In the genomic region with DNA sequence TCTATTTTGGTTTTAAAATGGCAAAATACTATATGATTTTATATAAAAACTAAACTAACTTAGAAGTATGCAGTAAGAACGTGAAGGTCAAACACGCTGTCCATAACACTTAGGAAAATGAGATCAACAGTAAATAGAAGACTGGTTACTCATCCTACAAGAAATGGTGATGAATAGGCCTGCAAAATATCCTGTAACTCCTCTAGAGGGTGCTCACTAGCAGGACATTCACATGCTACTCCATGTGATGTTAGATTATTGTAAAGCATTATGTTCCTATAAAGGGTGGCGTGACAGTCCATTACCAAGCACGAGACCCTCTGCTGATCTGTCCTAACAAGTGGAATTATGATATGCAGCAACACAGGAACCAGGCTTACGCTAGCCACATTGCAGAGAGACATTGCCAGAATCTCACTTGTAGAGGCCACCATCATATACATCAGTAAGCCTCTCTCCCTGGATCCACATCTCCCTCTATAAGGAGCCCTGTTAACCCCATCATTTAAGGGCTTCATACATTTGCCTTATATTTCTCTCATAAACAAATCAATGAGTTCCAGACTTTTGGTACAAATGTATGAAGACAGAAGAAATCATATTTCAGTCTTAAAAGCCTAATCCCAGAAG, we compare ENCODE assay signal across 8 cellular contexts. TPM values are rescaled to one million over a fixed set of nuclear protein-coding genes. Genes with fewer than 3 reads are reported as not detected.
DNase-seq lines count a peak whose midpoint lies in the region; ATAC-seq, FAIRE-seq and TF ChIP-seq lines count a peak whose summit lies in the region.

No MANE protein-coding gene starts in this region.

- H3K27me3 Mint-ChIP-seq in activated CD8-positive, alpha-beta memory T cell treated with anti-CD3 and anti-CD28 coated beads, Interleukin-2, amount 10 ng/mL, durations not matched to agents 7 days and 5 days = peaks cover 20% of the 10 kb centered on the region
- H3K27me3 Mint-ChIP-seq in brain = peaks cover 40% of the 10 kb centered on the region

- no peak overlapping the region for H3K4me3 Mint-ChIP-seq in activated CD8-positive, alpha-beta memory T cell treated with anti-CD3 and anti-CD28 coated beads, Interleukin-2, amount 10 ng/mL, durations not matched to agents 7 days and 5 days
- no peak overlapping the region for H3K4me3 Mint-ChIP-seq in brain

- no peak overlapping the region for H3K4me3 ChIP-seq in HL-60 (replicated peaks; ENCODE audit: insufficient read depth, low read length)
- no peak overlapping the region for H3K4me3 ChIP-seq in NT2/D1 (ENCODE audit: insufficient read length, low read depth)
- no peak overlapping the region for H3K4me3 ChIP-seq in keratinocyte (ENCODE audit: control insufficient read depth in 2 of 3, extremely low read depth in 1 of 3, insufficient read depth in 2 of 3, low read depth in 1 of 3, low read length in 3 of 3)
- no peak overlapping the region for H3K4me3 ChIP-seq in thoracic aorta

- H3K4me2 ChIP-seq in keratinocyte (ENCODE audit: control insufficient read depth, extremely low read depth, insufficient read depth, low read depth, low read length) = no peak overlapping the region

- CTCF ChIA-PET in activated CD8-positive, alpha-beta memory T cell treated with anti-CD3 and anti-CD28 coated beads, Interleukin-2, amount 10 ng/mL, durations not matched to agents 7 days and 5 days (lab: Charles Lee) = interaction anchor here (0.7 to 2.8 kb wide), 3 partner anchors 57 to 60 kb away, joined by 3 to 13 read pairs (median 8); no protein-coding TSS in a partner anchor

- H3K27ac Mint-ChIP-seq in activated CD8-positive, alpha-beta memory T cell treated with anti-CD3 and anti-CD28 coated beads, Interleukin-2, amount 10 ng/mL, durations not matched to agents 7 days and 5 days = no peak overlapping the region
- peak overlapping the region in 1 of 5 experiments; percentile 35 for H3K27ac Mint-ChIP-seq in brain

- H4K20me1 ChIP-seq in keratinocyte (ENCODE audit: control insufficient read depth, extremely low read depth, insufficient read depth, low read length) = no peaks in the 10 kb centered on the region

- dilution Hi-C loops in keratinocyte (cut with MboI; ENCODE audit: extremely low pct_ligation_motif_present, low sequenced_read_pairs) = no loop called here

- no peaks in the 10 kb centered on the region for H3K9me1 ChIP-seq in keratinocyte (ENCODE audit: control insufficient read depth, extremely low read depth, insufficient read depth, low read length)

- H3K4me1 Mint-ChIP-seq in activated CD8-positive, alpha-beta memory T cell treated with anti-CD3 and anti-CD28 coated beads, Interleukin-2, amount 10 ng/mL, durations not matched to agents 7 days and 5 days = no peaks in the 10 kb centered on the region
- H3K4me1 Mint-ChIP-seq in brain = peaks cover 8% of the 10 kb centered on the region

- no peaks in the 10 kb centered on the region for H3K9me3 Mint-ChIP-seq in activated CD8-positive, alpha-beta memory T cell treated with anti-CD3 and anti-CD28 coated beads, Interleukin-2, amount 10 ng/mL, durations not matched to agents 7 days and 5 days (ENCODE audit: low read depth)
- peaks cover 0 to 4% (median 0%) of the 10 kb centered on the region in 5 experiments for H3K9me3 Mint-ChIP-seq in brain

- ATAC-seq in activated CD8-positive, alpha-beta memory T cell treated with anti-CD3 and anti-CD28 coated beads, Interleukin-2, amount 10 ng/mL, durations not matched to agents 7 days and 5 days = peak; percentile 80
- ATAC-seq in thoracic aorta (ENCODE audit: insufficient number of reproducible peaks, low FRiP score, low read depth) = no peak
- ATAC-seq in HG03520 (IDR thresholded peaks at IDR 0.05; ENCODE audit: unreplicated experiment) = no peak

- H3K4me1 ChIP-seq in NT2/D1 (ENCODE audit: insufficient read depth, insufficient read length) (no peaks in the 10 kb centered on the region), keratinocyte (ENCODE audit: control insufficient read depth, extremely low read depth, insufficient read depth, low read length) (no peaks in the 10 kb centered on the region), thoracic aorta (ENCODE audit: control insufficient read depth in 1 of 2, low read depth in 2 of 2) (no peaks in the 10 kb centered on the region)

- H2AFZ ChIP-seq in keratinocyte (ENCODE audit: control insufficient read depth, low read length) = no peak overlapping the region

- peak; percentile 39 for FAIRE-seq in keratinocyte (lab: Jason Lieb, UNC)

- no peak for DNase-seq in activated CD8-positive, alpha-beta memory T cell treated with anti-CD3 and anti-CD28 coated beads, Interleukin-2, amount 10 ng/mL, durations not matched to agents 7 days and 5 days
- DNase-seq in activated CD8-positive, alpha-beta memory T cell treated with anti-CD3 and anti-CD28 coated beads for 24 hours = no peak
- DNase-seq in HL-60 (ENCODE audit: low read depth in 1 of 2, low spot score in 1 of 2) (peak; percentile 28 to 58), NT2/D1 (ENCODE audit: low read depth, low spot score) (peak; percentile 6), keratinocyte (ENCODE audit: low read depth, low spot score) (peak; percentile 46), thoracic aorta (ENCODE audit: low spot score) (no peak)

- H3K27ac ChIP-seq in HL-60 (replicated peaks) (no peak overlapping the region), keratinocyte (ENCODE audit: control insufficient read depth, insufficient read depth, low read length) (no peak overlapping the region), thoracic aorta (no peak overlapping the region)

- H3K27me3 ChIP-seq in HL-60 (ENCODE audit: insufficient read depth, poor library complexity, severe bottlenecking) (peaks cover 2% of the 10 kb centered on the region), NT2/D1 (ENCODE audit: insufficient read depth, insufficient read length) (no peaks in the 10 kb centered on the region), keratinocyte (ENCODE audit: control insufficient read depth, extremely low read depth, insufficient read depth, low read length) (peaks cover 3% of the 10 kb centered on the region), thoracic aorta (replicated peaks; ENCODE audit: insufficient read depth) (no peaks in the 10 kb centered on the region)

- H3K9ac ChIP-seq in NT2/D1 (ENCODE audit: insufficient read length, low read depth) (no peak overlapping the region), keratinocyte (ENCODE audit: control insufficient read depth, extremely low read depth, insufficient read depth, low read length) (no peak overlapping the region)

- H3K79me2 ChIP-seq in keratinocyte (ENCODE audit: control insufficient read depth, insufficient read depth, low read length) = no peaks in the 10 kb centered on the region

- H3K36me3 ChIP-seq in NT2/D1 (ENCODE audit: insufficient read depth, insufficient read length, low read length) (no peaks in the 10 kb centered on the region), keratinocyte (ENCODE audit: control insufficient read depth in 2 of 2, extremely low read depth in 1 of 2, insufficient read depth in 2 of 2, low read length in 2 of 2) (no peaks in the 10 kb centered on the region), thoracic aorta (no peaks in the 10 kb centered on the region)

- TF ChIP-seq CTCF in HL-60 (IDR thresholded peaks at IDR 0.05; ENCODE audit: insufficient read depth, low read length) = peak; percentile 74
- peak; percentile 69 to 79 for TF ChIP-seq CTCF in brain (conservative IDR thresholded peaks at IDR 0.05)
- TF ChIP-seq CTCF in keratinocyte (optimal IDR thresholded peaks at IDR 0.05 in 1 of 3, IDR thresholded peaks at IDR 0.05 in 1 of 3, conservative IDR thresholded peaks at IDR 0.05 in 1 of 3; ENCODE audit: extremely low read depth in 1 of 3, insufficient read depth in 2 of 3, low read length in 3 of 3) = peak; percentile 24 to 75 (median 55)
- TF ChIP-seq CTCF in thoracic aorta (IDR thresholded peaks at IDR 0.05) = peak; percentile 23

- H3K9me3 ChIP-seq in NT2/D1 (ENCODE audit: insufficient read depth, low read length) (no peaks in the 10 kb centered on the region), keratinocyte (ENCODE audit: control insufficient read depth, low read depth, low read length) (no peaks in the 10 kb centered on the region), thoracic aorta (no peaks in the 10 kb centered on the region)

- no peaks in the 10 kb centered on the region for H3K36me3 Mint-ChIP-seq in activated CD8-positive, alpha-beta memory T cell treated with anti-CD3 and anti-CD28 coated beads, Interleukin-2, amount 10 ng/mL, durations not matched to agents 7 days and 5 days
- H3K36me3 Mint-ChIP-seq in brain = no peaks in the 10 kb centered on the region

RNA-seq across cellular contexts. Expression of gene DEFB129, which starts 18.0 kb away (rescaled TPM):
- total RNA-seq in activated CD8-positive, alpha-beta memory T cell treated with anti-CD3 and anti-CD28 coated beads, Interleukin-2, amount 10 ng/mL, durations not matched to agents 7 days and 5 days = not detected
- polyA plus RNA-seq in brain (ENCODE audit: insufficient read depth, low read depth, low replicate concordance) (not detected), keratinocyte (not detected in 3 replicates)
- not detected for polyA plus RNA-seq in keratinocyte (2011; ENCODE audit: low read depth)
- polyA plus RNA-seq in keratinocyte (2011; cell fraction: cytosol; rRNA removed) = not detected in 2 replicates
- not detected in 2 replicates for polyA plus RNA-seq in keratinocyte (2011; cell fraction: nucleus; rRNA removed)
- not detected in 2 replicates for polyA plus RNA-seq in keratinocyte (2012; ENCODE audit: low replicate concordance)
- polyA minus RNA-seq in keratinocyte = not detected in 3 replicates
- not detected for polyA minus RNA-seq in keratinocyte (2011; cell fraction: cytosol; rRNA and poly(A)+ RNA removed)
- polyA minus RNA-seq in keratinocyte (2011; cell fraction: nucleus; rRNA and poly(A)+ RNA removed) = not detected in 2 replicates
- total RNA-seq in thoracic aorta = not detected

RNA-seq across cellular contexts. Expression of gene DEFB128, which starts 19.5 kb away (rescaled TPM):
- total RNA-seq in activated CD8-positive, alpha-beta memory T cell treated with anti-CD3 and anti-CD28 coated beads, Interleukin-2, amount 10 ng/mL, durations not matched to agents 7 days and 5 days = not detected
- polyA plus RNA-seq in brain (ENCODE audit: insufficient read depth, low read depth, low replicate concordance) (not detected), keratinocyte (not detected in 3 replicates)
- polyA plus RNA-seq in keratinocyte (2011; ENCODE audit: low read depth) = not detected
- polyA plus RNA-seq in keratinocyte (2011; cell fraction: cytosol; rRNA removed) = not detected in 2 replicates
- polyA plus RNA-seq in keratinocyte (2011; cell fraction: nucleus; rRNA removed) = not detected in 2 replicates
- polyA plus RNA-seq in keratinocyte (2012; ENCODE audit: low replicate concordance) = not detected in 2 replicates
- polyA minus RNA-seq in keratinocyte = not detected in 3 replicates
- polyA minus RNA-seq in keratinocyte (2011; cell fraction: cytosol; rRNA and poly(A)+ RNA removed) = not detected
- not detected in 2 replicates for polyA minus RNA-seq in keratinocyte (2011; cell fraction: nucleus; rRNA and poly(A)+ RNA removed)
- not detected for total RNA-seq in thoracic aorta

RNA-seq across cellular contexts. Expression of gene DEFB132, which starts 48.5 kb away (rescaled TPM):
- not detected for total RNA-seq in activated CD8-positive, alpha-beta memory T cell treated with anti-CD3 and anti-CD28 coated beads, Interleukin-2, amount 10 ng/mL, durations not matched to agents 7 days and 5 days
- polyA plus RNA-seq in brain (ENCODE audit: insufficient read depth, low read depth, low replicate concordance) (not detected), keratinocyte (not detected in 3 replicates)
- not detected for polyA plus RNA-seq in keratinocyte (2011; ENCODE audit: low read depth)
- polyA plus RNA-seq in keratinocyte (2011; cell fraction: cytosol; rRNA removed) = not detected in 2 replicates
- not detected in 2 replicates for polyA plus RNA-seq in keratinocyte (2011; cell fraction: nucleus; rRNA removed)
- not detected in 2 replicates for polyA plus RNA-seq in keratinocyte (2012; ENCODE audit: low replicate concordance)
- polyA minus RNA-seq in keratinocyte = not detected in 3 replicates
- not detected for polyA minus RNA-seq in keratinocyte (2011; cell fraction: cytosol; rRNA and poly(A)+ RNA removed)
- not detected in 2 replicates for polyA minus RNA-seq in keratinocyte (2011; cell fraction: nucleus; rRNA and poly(A)+ RNA removed)
- not detected for total RNA-seq in thoracic aorta

RNA-seq across cellular contexts. Expression of gene DEFB127, which starts 51.8 kb away (rescaled TPM):
- not detected for total RNA-seq in activated CD8-positive, alpha-beta memory T cell treated with anti-CD3 and anti-CD28 coated beads, Interleukin-2, amount 10 ng/mL, durations not matched to agents 7 days and 5 days
- polyA plus RNA-seq in brain (ENCODE audit: insufficient read depth, low read depth, low replicate concordance) = not detected
- polyA plus RNA-seq in keratinocyte = not detected in 3 replicates
- not detected for polyA plus RNA-seq in keratinocyte (2011; ENCODE audit: low read depth)
- polyA plus RNA-seq in keratinocyte (2011; cell fraction: cytosol; rRNA removed) = not detected in 2 replicates
- polyA plus RNA-seq in keratinocyte (2011; cell fraction: nucleus; rRNA removed) = not detected in 2 replicates
- not detected in 2 replicates for polyA plus RNA-seq in keratinocyte (2012; ENCODE audit: low replicate concordance)
- polyA minus RNA-seq in keratinocyte = not detected in 3 replicates
- polyA minus RNA-seq in keratinocyte (2011; cell fraction: cytosol; rRNA and poly(A)+ RNA removed) = not detected
- polyA minus RNA-seq in keratinocyte (2011; cell fraction: nucleus; rRNA and poly(A)+ RNA removed) = not detected in 2 replicates
- not detected for total RNA-seq in thoracic aorta

Comparison
In these comparisons a context has a peak if more than half of its experiments do, and no peak if none do; other contexts are left out.
1. DNase-seq: peak in HL-60 (2 of 2), NT2/D1 (single experiment) and keratinocyte (single experiment); none in activated CD8-positive, alpha-beta memory T cell treated with anti-CD3 and anti-CD28 coated beads, Interleukin-2, amount 10 ng/mL, durations not matched to agents 7 days and 5 days (single experiment), activated CD8-positive, alpha-beta memory T cell treated with anti-CD3 and anti-CD28 coated beads for 24 hours (single experiment) and thoracic aorta (single experiment).
2. CTCF ChIP-seq: peak in every context shown above with its lines; median percentile 74 in HL-60; 74 in brain; 55 in keratinocyte; 23 in thoracic aorta.